ENCODE assay signal across 8 cellular contexts in the genomic region with DNA sequence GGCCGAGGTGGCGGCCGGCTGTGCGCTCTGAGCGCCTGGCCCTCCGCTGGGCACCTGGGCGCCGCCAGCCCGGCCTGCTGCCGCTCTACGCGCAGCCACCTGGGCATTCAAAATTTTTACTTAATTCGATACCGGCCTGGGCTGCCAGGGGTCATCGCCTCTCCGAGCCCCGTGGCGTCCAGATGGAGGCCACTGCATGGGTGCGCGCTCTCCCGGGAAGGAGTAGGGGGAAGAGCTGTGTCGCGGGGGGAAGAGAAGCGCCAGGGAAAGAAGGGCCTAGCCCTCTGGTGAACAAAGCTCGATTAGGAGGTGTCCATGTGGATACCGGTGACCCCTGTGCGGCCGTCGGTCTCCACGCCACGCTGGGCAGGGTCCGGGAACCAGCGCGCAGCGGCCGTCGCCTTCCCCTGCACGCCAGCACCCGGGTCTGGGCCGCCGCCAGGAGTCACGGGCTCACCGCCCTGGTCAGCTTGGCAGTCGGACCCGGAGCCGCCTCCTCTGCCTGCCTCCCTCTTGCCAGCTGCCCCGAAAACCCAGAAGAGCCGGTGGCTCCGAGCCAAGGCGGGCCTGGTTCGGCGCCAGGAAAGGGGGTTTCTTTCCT.
DNase-seq lines count a peak whose midpoint lies in the region; ATAC-seq and TF ChIP-seq lines count a peak whose summit lies in the region.

No MANE protein-coding gene starts in this region.

- H3K4me3 Mint-ChIP-seq in stimulated activated effector memory CD8-positive, alpha-beta T cell treated with anti-CD3 and anti-CD28 coated beads, Interleukin-12 subunit alpha, Interleukin-12 subunit beta, amount 100 ng/mL, for 72 hours = peak overlapping the region; percentile 90

- peak; percentile 0 for DNase-seq in activated effector memory CD4-positive, alpha-beta T cell treated with Interleukin-2 at 50 U/mL for 16 hours
- DNase-seq in activated effector memory CD4-positive, alpha-beta T cell treated with anti-CD3 and anti-CD28 coated beads, Interleukin-2, amount 50 U/mL, for 16 hours = no peak
- DNase-seq in OCI-M1 (lab: John Stamatoyannopoulos, UW) = peak; percentile 64
- peak in 1 of 2 donors; percentile 39 for DNase-seq in cardiac fibroblast (ENCODE audit: low read depth in 2 of 2)
- DNase-seq in islet precursor cell = peak; percentile 64
- DNase-seq in stimulated activated effector memory CD8-positive, alpha-beta T cell treated with anti-CD3 and anti-CD28 coated beads, Interleukin-12 subunit alpha, Interleukin-12 subunit beta, amount 100 ng/mL, for 72 hours (ENCODE audit: low spot score in 2 of 2) = peak in 1 of 2 donors; percentile 19
- DNase-seq in cortex of kidney (lab: John Stamatoyannopoulos, UW) = no peak

- H3K4me1 Mint-ChIP-seq in stimulated activated effector memory CD8-positive, alpha-beta T cell treated with anti-CD3 and anti-CD28 coated beads, Interleukin-12 subunit alpha, Interleukin-12 subunit beta, amount 100 ng/mL, for 72 hours = peaks cover 20% of the 10 kb centered on the region

- H3K9me3 Mint-ChIP-seq in stimulated activated effector memory CD8-positive, alpha-beta T cell treated with anti-CD3 and anti-CD28 coated beads, Interleukin-12 subunit alpha, Interleukin-12 subunit beta, amount 100 ng/mL, for 72 hours = no peaks in the 10 kb centered on the region

- TF ChIP-seq CTCF in cardiac fibroblast (IDR thresholded peaks at IDR 0.05; ENCODE audit: low read depth, low read length) = no peak

- peak; percentile 6 for ATAC-seq in HG02763 (IDR thresholded peaks at IDR 0.05; ENCODE audit: unreplicated experiment)
- ATAC-seq in stimulated activated effector memory CD8-positive, alpha-beta T cell treated with anti-CD3 and anti-CD28 coated beads, Interleukin-12 subunit alpha, Interleukin-12 subunit beta, amount 100 ng/mL, for 72 hours = peak; percentile 7

- peaks cover 13% of the 10 kb centered on the region for H3K36me3 Mint-ChIP-seq in stimulated activated effector memory CD8-positive, alpha-beta T cell treated with anti-CD3 and anti-CD28 coated beads, Interleukin-12 subunit alpha, Interleukin-12 subunit beta, amount 100 ng/mL, for 72 hours

- peak overlapping the region; percentile 75 to 92 for H3K4me3 ChIP-seq in cardiac fibroblast (replicated peaks in 1 of 2; ENCODE audit: low read depth in 2 of 2, low read length in 2 of 2)

- peak overlapping the region; percentile 65 for H3K27ac Mint-ChIP-seq in stimulated activated effector memory CD8-positive, alpha-beta T cell treated with anti-CD3 and anti-CD28 coated beads, Interleukin-12 subunit alpha, Interleukin-12 subunit beta, amount 100 ng/mL, for 72 hours

Comparison
In these comparisons a context has a peak if more than half of its experiments do, and no peak if none do; other contexts are left out.
1. DNase-seq: peak in activated effector memory CD4-positive, alpha-beta T cell treated with Interleukin-2 at 50 U/mL for 16 hours (single experiment), OCI-M1 (single experiment) and islet precursor cell (single experiment); none in activated effector memory CD4-positive, alpha-beta T cell treated with anti-CD3 and anti-CD28 coated beads, Interleukin-2, amount 50 U/mL, for 16 hours (single experiment) and cortex of kidney (single experiment).